10 cellular contexts compared by ENCODE assay signal in genomic region chr17:77437747-77438146, GRCh38.
DNase-seq lines count a peak whose midpoint lies in the region; ATAC-seq and TF ChIP-seq lines count a peak whose summit lies in the region.
"Had no signal": no experiment of that assay in that cellular context is flagged by ENCODE, and none has a peak within 500 bp of the region (broad histone marks: within the 10 kb centered on the region; RNA-seq: fewer than 3 reads in every experiment).

No MANE protein-coding gene starts in this region.

- peak overlapping the region; percentile 28 to 88 (median 71) for H3K27ac ChIP-seq in esophagus squamous epithelium

- CTCF ChIA-PET in activated CD4-positive, alpha-beta T cell treated with anti-CD3 and anti-CD28 coated beads, Interleukin-2, amount 10 ng/mL, durations not matched to agents 7 days and 5 days (lab: Charles Lee), result interaction anchor here (1.3 to 4.3 kb wide), 4 partner anchors 8 to 106 kb away, joined by 3 to 34 read pairs (median 4); no protein-coding TSS in a partner anchor
- CTCF ChIA-PET in T-cell (lab: Charles Lee), result no interaction called here

- H3K4me1 Mint-ChIP-seq in activated CD4-positive, alpha-beta T cell treated with anti-CD3 and anti-CD28 coated beads, Interleukin-2, amount 10 ng/mL, durations not matched to agents 7 days and 5 days, result peaks cover 94% of the 10 kb centered on the region
- H3K4me1 Mint-ChIP-seq in T-cell, result peaks cover 91 to 97% (median 94%) of the 10 kb centered on the region in 3 donors
- peaks cover 70 to 99% of the 10 kb centered on the region in 2 donors for H3K4me1 Mint-ChIP-seq in stimulated activated naive B cell treated with anti-CD40 and anti-IgM and Interleukin-4, amounts not matched to agents 10 μg/mL and 1 μg/mL and 100 μg/mL, for 72 hours

- POLR2A ChIA-PET in activated CD4-positive, alpha-beta T cell treated with anti-CD3 and anti-CD28 coated beads, Interleukin-2, amount 10 ng/mL, durations not matched to agents 7 days and 5 days (lab: Charles Lee), result no interaction called here
- POLR2A ChIA-PET in T-cell (lab: Charles Lee), result interaction anchor here in 1 of 2 donors (1.0 kb wide), 1 partner anchor 17 kb away, joined by 4 read pairs; no protein-coding TSS in a partner anchor

- no peaks in the 10 kb centered on the region for H3K9me3 ChIP-seq in esophagus squamous epithelium

- no peak overlapping the region for H3K4me3 Mint-ChIP-seq in activated CD4-positive, alpha-beta T cell treated with anti-CD3 and anti-CD28 coated beads, Interleukin-2, amount 10 ng/mL, durations not matched to agents 7 days and 5 days
- peak overlapping the region; percentile 50 to 92 (median 91) for H3K4me3 Mint-ChIP-seq in T-cell
- peak overlapping the region; percentile 48 to 56 for H3K4me3 Mint-ChIP-seq in stimulated activated naive B cell treated with anti-CD40 and anti-IgM and Interleukin-4, amounts not matched to agents 10 μg/mL and 1 μg/mL and 100 μg/mL, for 72 hours

- peak overlapping the region; percentile 97 for H3K27ac Mint-ChIP-seq in activated CD4-positive, alpha-beta T cell treated with anti-CD3 and anti-CD28 coated beads, Interleukin-2, amount 10 ng/mL, durations not matched to agents 7 days and 5 days
- H3K27ac Mint-ChIP-seq in T-cell, result peak overlapping the region; percentile 99 to 100
- peak overlapping the region; percentile 91 for H3K27ac Mint-ChIP-seq in stimulated activated naive B cell treated with anti-CD40 and anti-IgM and Interleukin-4, amounts not matched to agents 10 μg/mL and 1 μg/mL and 100 μg/mL, for 72 hours

- no peak for TF ChIP-seq CTCF in esophagus squamous epithelium (IDR thresholded peaks at IDR 0.05)
- no peak for TF ChIP-seq CTCF in omental fat pad (IDR thresholded peaks at IDR 0.05)

- no peak for DNase-seq in activated CD4-positive, alpha-beta T cell treated with anti-CD3 and anti-CD28 coated beads, Interleukin-2, amount 10 ng/mL, durations not matched to agents 7 days and 5 days
- no peak for DNase-seq in activated CD4-positive, alpha-beta T cell treated with anti-CD3 and anti-CD28 coated beads, Interleukin-2, amount 50 U/mL, for 48 hours
- DNase-seq in T-cell, result no peak
- no peak for DNase-seq in esophagus squamous epithelium (lab: John Stamatoyannopoulos, UW)
- no peak for DNase-seq in stimulated activated naive B cell treated with anti-CD40 and anti-IgM and Interleukin-4, amounts not matched to agents 10 μg/mL and 1 μg/mL and 100 μg/mL, for 72 hours
- no peak for DNase-seq in omental fat pad (ENCODE audit: low spot score)
- no peak for DNase-seq in left lobe of liver (ENCODE audit: low spot score)
- DNase-seq in NCI-H146 (lab: John Stamatoyannopoulos, UW), result no peak
- DNase-seq: SHP77; stimulated activated CD4-positive, alpha-beta T cell treated with anti-CD3 and anti-CD28 coated beads, Interleukin-4, amount 100 ng/mL, for 4 hours had no signal

- H3K36me3 ChIP-seq in esophagus squamous epithelium, result peaks cover 0 to 14% (median 0%) of the 10 kb centered on the region in 3 donors

- no peak for TF ChIP-seq POLR2A in esophagus squamous epithelium (IDR thresholded peaks at IDR 0.05)

- H3K27me3 ChIP-seq in esophagus squamous epithelium, result no peaks in the 10 kb centered on the region

- no peak overlapping the region for H3K4me3 ChIP-seq in esophagus squamous epithelium

- H3K27me3 Mint-ChIP-seq in activated CD4-positive, alpha-beta T cell treated with anti-CD3 and anti-CD28 coated beads, Interleukin-2, amount 10 ng/mL, durations not matched to agents 7 days and 5 days, result no peaks in the 10 kb centered on the region
- H3K27me3 Mint-ChIP-seq in T-cell, result no peaks in the 10 kb centered on the region
- no peaks in the 10 kb centered on the region for H3K27me3 Mint-ChIP-seq in stimulated activated naive B cell treated with anti-CD40 and anti-IgM and Interleukin-4, amounts not matched to agents 10 μg/mL and 1 μg/mL and 100 μg/mL, for 72 hours

- 96% methylated on average over 4 of the region's 12 CpGs; no CpG with 5 or more reads in 1 of the 2 donors for WGBS in esophagus squamous epithelium, 2 donors

- ATAC-seq in T-cell (replicated peaks in 1 of 4) (no peak), omental fat pad (ENCODE audit: low FRiP score) (no peak), left lobe of liver (no peak)
- ATAC-seq in stimulated activated naive B cell treated with anti-CD40 and anti-IgM and Interleukin-4, amounts not matched to agents 10 μg/mL and 1 μg/mL and 100 μg/mL, for 72 hours (replicated peaks), result no peak

- peaks cover 75 to 98% (median 84%) of the 10 kb centered on the region in 3 donors for H3K4me1 ChIP-seq in esophagus squamous epithelium

- peaks cover 56% of the 10 kb centered on the region for H3K36me3 Mint-ChIP-seq in activated CD4-positive, alpha-beta T cell treated with anti-CD3 and anti-CD28 coated beads, Interleukin-2, amount 10 ng/mL, durations not matched to agents 7 days and 5 days (ENCODE audit: low read depth)
- peaks cover 10% of the 10 kb centered on the region for H3K36me3 Mint-ChIP-seq in T-cell
- peaks cover 0 to 5% of the 10 kb centered on the region in 2 donors for H3K36me3 Mint-ChIP-seq in stimulated activated naive B cell treated with anti-CD40 and anti-IgM and Interleukin-4, amounts not matched to agents 10 μg/mL and 1 μg/mL and 100 μg/mL, for 72 hours

- intact Hi-C loops in esophagus squamous epithelium (cut with DNase I), result no loop called here

- no peaks in the 10 kb centered on the region for H3K9me3 Mint-ChIP-seq in activated CD4-positive, alpha-beta T cell treated with anti-CD3 and anti-CD28 coated beads, Interleukin-2, amount 10 ng/mL, durations not matched to agents 7 days and 5 days
- no peaks in the 10 kb centered on the region for H3K9me3 Mint-ChIP-seq in T-cell
- no peaks in the 10 kb centered on the region for H3K9me3 Mint-ChIP-seq in stimulated activated naive B cell treated with anti-CD40 and anti-IgM and Interleukin-4, amounts not matched to agents 10 μg/mL and 1 μg/mL and 100 μg/mL, for 72 hours
